ENCODE assay signal across 11 cellular contexts in the genomic region with DNA sequence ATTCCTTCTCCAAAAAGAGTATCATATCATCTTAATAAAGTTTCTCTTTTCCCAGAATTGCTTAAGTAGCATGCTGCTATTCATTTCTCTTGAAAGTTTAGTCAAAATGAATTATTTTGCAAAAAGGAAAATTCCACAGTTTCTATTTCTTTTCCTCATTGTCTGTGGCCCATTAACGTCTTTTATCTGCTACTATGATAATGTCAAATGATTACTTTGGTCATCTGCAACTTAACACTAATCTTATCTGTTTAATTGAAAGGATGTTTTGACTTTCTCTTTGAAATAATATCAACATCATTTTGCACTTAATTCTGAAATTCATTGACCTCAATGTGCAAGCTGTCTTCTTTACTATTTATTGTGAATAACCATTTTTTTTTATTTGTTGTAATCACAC.
"Had no signal": no experiment of that assay in that cellular context is flagged by ENCODE, and none has a peak within 500 bp of the region (broad histone marks: within the 10 kb centered on the region; RNA-seq: fewer than 3 reads in every experiment).

No MANE protein-coding gene starts in this region.

- H3K4me1 Mint-ChIP-seq: stimulated activated naive B cell treated with anti-CD40 and anti-IgM and Interleukin-4, amounts not matched to agents 10 μg/mL and 1 μg/mL and 100 μg/mL, for 72 hours; T-helper 17 cell had no signal

- H3K4me3 Mint-ChIP-seq: activated naive CD8-positive, alpha-beta T cell; natural killer cell treated with Interleukin-12 subunit alpha and Interleukin-12 subunit beta and Interleukin-15 and Interleukin-18, amount 100 ng/mL, for 72 hours; stimulated activated naive B cell treated with anti-CD40 and anti-IgM and Interleukin-4, amounts not matched to agents 10 μg/mL and 1 μg/mL and 100 μg/mL, for 72 hours; T-helper 17 cell; type B pancreatic cell had no signal

- H3K4me3 ChIP-seq: prostate gland had no signal

- H3K36me3 ChIP-seq: prostate gland had no signal

- H3K27ac ChIP-seq: prostate gland had no signal

- H3K9me3 Mint-ChIP-seq: natural killer cell treated with Interleukin-12 subunit alpha and Interleukin-12 subunit beta and Interleukin-15 and Interleukin-18, amount 100 ng/mL, for 72 hours; type B pancreatic cell had no signal

- ATAC-seq: natural killer cell treated with Interleukin-12 subunit alpha and Interleukin-12 subunit beta and Interleukin-15 and Interleukin-18, amount 100 ng/mL, for 72 hours; stimulated activated naive B cell treated with anti-CD40 and anti-IgM and Interleukin-4, amounts not matched to agents 10 μg/mL and 1 μg/mL and 100 μg/mL, for 72 hours; T-helper 17 cell had no signal

- H3K4me1 ChIP-seq: prostate gland had no signal

- H3K36me3 Mint-ChIP-seq: activated naive CD8-positive, alpha-beta T cell; natural killer cell treated with Interleukin-12 subunit alpha and Interleukin-12 subunit beta and Interleukin-15 and Interleukin-18, amount 100 ng/mL, for 72 hours; stimulated activated naive B cell treated with anti-CD40 and anti-IgM and Interleukin-4, amounts not matched to agents 10 μg/mL and 1 μg/mL and 100 μg/mL, for 72 hours; type B pancreatic cell had no signal

- H3K27ac Mint-ChIP-seq: activated naive CD8-positive, alpha-beta T cell; natural killer cell treated with Interleukin-12 subunit alpha and Interleukin-12 subunit beta and Interleukin-15 and Interleukin-18, amount 100 ng/mL, for 72 hours; stimulated activated naive B cell treated with anti-CD40 and anti-IgM and Interleukin-4, amounts not matched to agents 10 μg/mL and 1 μg/mL and 100 μg/mL, for 72 hours; T-helper 17 cell; type B pancreatic cell had no signal

- H3K9me3 ChIP-seq: prostate gland had no signal

- DNase-seq: activated CD4-positive, alpha-beta T cell treated with anti-CD3 and anti-CD28 coated beads, Interleukin-2, amount 50 U/mL, for 1 hour; activated CD4-positive, CD25-positive, alpha-beta regulatory T cell; activated CD8-positive, alpha-beta memory T cell treated with anti-CD3 and anti-CD28 coated beads for 24 hours; activated gamma-delta T cell treated with Interleukin-2 at 50 U/mL for 16 hours; SIG-M5; stimulated activated naive B cell treated with anti-CD40 and anti-IgM and Interleukin-4, amounts not matched to agents 10 μg/mL and 1 μg/mL and 100 μg/mL, for 72 hours; T-helper 17 cell had no signal

- H3K27me3 Mint-ChIP-seq: activated naive CD8-positive, alpha-beta T cell; natural killer cell treated with Interleukin-12 subunit alpha and Interleukin-12 subunit beta and Interleukin-15 and Interleukin-18, amount 100 ng/mL, for 72 hours; stimulated activated naive B cell treated with anti-CD40 and anti-IgM and Interleukin-4, amounts not matched to agents 10 μg/mL and 1 μg/mL and 100 μg/mL, for 72 hours; type B pancreatic cell had no signal
